ENCODE assay signal across 13 cellular contexts in genomic region chr19:10662384-10663251, GRCh38. TPM values are rescaled to one million over a fixed set of nuclear protein-coding genes. Genes with fewer than 3 reads are reported as not detected.
A peak's percentile ranks its signal among the peaks of the same experiment; 100 is the strongest.
DNase-seq lines count a peak whose midpoint lies in the region; ATAC-seq and TF ChIP-seq lines count a peak whose summit lies in the region.
"Had no signal": no experiment of that assay in that cellular context is flagged by ENCODE, and none has a peak within 500 bp of the region (broad histone marks: within the 10 kb centered on the region; RNA-seq: fewer than 3 reads in every experiment).

No MANE protein-coding gene starts in this region.

- H2BK12ac ChIP-seq in H9 (ENCODE audit: insufficient read length, low read depth, low read length) = no peak overlapping the region

- H2BK20ac ChIP-seq in H9 (ENCODE audit: low read depth, low read length, poor library complexity, severe bottlenecking) = no peak overlapping the region

- H3K27me3 Mint-ChIP-seq in H9 (ENCODE audit: low read depth) = no peaks in the 10 kb centered on the region
- no peaks in the 10 kb centered on the region for H3K27me3 Mint-ChIP-seq in activated naive CD8-positive, alpha-beta T cell treated with anti-CD3 and anti-CD28 coated beads, Interleukin-2, amount 10 ng/mL, durations not matched to agents 7 days and 5 days

- H3K36me3 ChIP-seq in ascending aorta = peaks cover 0 to 4% of the 10 kb centered on the region in 2 donors

- no peak overlapping the region for H2BK120ac ChIP-seq in H9 (ENCODE audit: low read depth, low read length, poor library complexity, severe bottlenecking)

- H3K9ac ChIP-seq in H9 (ENCODE audit: extremely low read depth, insufficient read length, low read length) = no peak overlapping the region

- no peak overlapping the region for H3K18ac ChIP-seq in H9 (ENCODE audit: insufficient read length, low read depth, low read length)

- no peak overlapping the region for H2BK5ac ChIP-seq in H9 (ENCODE audit: insufficient read length, low read length)

- peaks cover 86% of the 10 kb centered on the region for H3K79me2 ChIP-seq in H9 (ENCODE audit: insufficient read depth, low read length)

- no peak overlapping the region for H3T11ph ChIP-seq in H9 (ENCODE audit: low read length)

- H2AFZ ChIP-seq in H9 (ENCODE audit: low read length) = no peak overlapping the region

- H3K27ac Mint-ChIP-seq in H9 = peak overlapping the region; percentile 15 to 91 (median 76); a peak in 5 of 7 replicates
- peak overlapping the region; percentile 44 for H3K27ac Mint-ChIP-seq in activated naive CD8-positive, alpha-beta T cell treated with anti-CD3 and anti-CD28 coated beads, Interleukin-2, amount 10 ng/mL, durations not matched to agents 7 days and 5 days

- H3K23me2 ChIP-seq in H9 (ENCODE audit: insufficient read length, low read depth, low read length, poor library complexity, severe bottlenecking) = no peaks in the 10 kb centered on the region

- no peak overlapping the region for H3K27ac ChIP-seq in H9 (ENCODE audit: insufficient read length, low read depth, low read length)
- H3K27ac ChIP-seq in ascending aorta = no peak overlapping the region
- H3K27ac ChIP-seq: foreskin keratinocyte had no signal

- intact Hi-C loops in ascending aorta (cut with DNase I) (no loop called here), posterior vena cava (cut with DNase I) (loop anchor here in 1 of 2 donors (5.0 kb wide), 1 partner anchor 765 kb away; no protein-coding TSS in a partner anchor)

- no peak overlapping the region for H4K8ac ChIP-seq in H9 (replicated peaks; ENCODE audit: insufficient read length, low read depth, low read length)

- no peaks in the 10 kb centered on the region for H3K79me1 ChIP-seq in H9 (ENCODE audit: insufficient read depth, low read depth, low read length, poor library complexity, severe bottlenecking)

- peaks cover 30 to 66% (median 56%) of the 10 kb centered on the region in 3 experiments; a peak in 6 of 7 replicates for H3K36me3 Mint-ChIP-seq in H9 (ENCODE audit: insufficient read depth in 1 of 3, low read depth in 3 of 3)
- H3K36me3 Mint-ChIP-seq in activated naive CD8-positive, alpha-beta T cell treated with anti-CD3 and anti-CD28 coated beads, Interleukin-2, amount 10 ng/mL, durations not matched to agents 7 days and 5 days = peaks cover 4% of the 10 kb centered on the region

- no peak overlapping the region for H3K14ac ChIP-seq in H9 (ENCODE audit: insufficient read depth, low read length)

- H3K23ac ChIP-seq in H9 (ENCODE audit: insufficient read length, low read depth, low read length) = no peak overlapping the region

- H4K5ac ChIP-seq in H9 (ENCODE audit: insufficient read length, low read depth, low read length) = no peak overlapping the region

- no peaks in the 10 kb centered on the region for H3K9me3 ChIP-seq in H9 (ENCODE audit: control insufficient read depth, low read depth, low read length)
- no peaks in the 10 kb centered on the region for H3K9me3 ChIP-seq in ascending aorta
- H3K9me3 ChIP-seq: mucosa of descending colon had no signal

- no peak overlapping the region for H3K4me3 ChIP-seq in ascending aorta
- H3K4me3 ChIP-seq: mucosa of descending colon had no signal

- no peaks in the 10 kb centered on the region for H3K27me3 ChIP-seq in H9 (ENCODE audit: insufficient read depth, low read length)
- H3K27me3 ChIP-seq in ascending aorta = no peaks in the 10 kb centered on the region
- H3K27me3 ChIP-seq: foreskin keratinocyte had no signal

- no peak overlapping the region for H3K4ac ChIP-seq in H9 (ENCODE audit: low read depth, low read length)

- peak overlapping the region; percentile 3 for H3K4me2 ChIP-seq in H9 (ENCODE audit: insufficient read depth, insufficient read length, low read length)

- H2BK15ac ChIP-seq in H9 (ENCODE audit: low read depth, low read length) = no peak overlapping the region

- DNase-seq in Ammon's horn (ENCODE audit: low spot score) (peak; percentile 29), H9 (no peak), middle frontal gyrus (ENCODE audit: extremely low spot score, low spot score) (peak; percentile 20), ascending aorta (ENCODE audit: low spot score in 2 of 2) (no peak), posterior vena cava (ENCODE audit: low spot score) (no peak), NCI-H1105 treated with DMSO at 0.1 percent for 48 hours (lab: John Stamatoyannopoulos, UW) (no peak)
- no peak for DNase-seq in activated naive CD8-positive, alpha-beta T cell treated with anti-CD3 and anti-CD28 coated beads, Interleukin-2, amount 10 ng/mL, durations not matched to agents 7 days and 5 days
- DNase-seq: amniotic stem cell, foreskin keratinocyte, mucosa of descending colon, NCI-H1436, SW 1271 had no signal

- ATAC-seq in activated naive CD8-positive, alpha-beta T cell treated with anti-CD3 and anti-CD28 coated beads, Interleukin-2, amount 10 ng/mL, durations not matched to agents 7 days and 5 days (ENCODE audit: low read depth) = no peak
- ATAC-seq in HG03175 (IDR thresholded peaks at IDR 0.05; ENCODE audit: unreplicated experiment) = no peak
- ATAC-seq: foreskin keratinocyte, mucosa of descending colon had no signal

- no peak overlapping the region for H2AK5ac ChIP-seq in H9 (ENCODE audit: insufficient read length, low read length)

- H3K56ac ChIP-seq in H9 (ENCODE audit: insufficient read length, low read depth, low read length) = no peak overlapping the region

- H3K4me1 ChIP-seq in H9 (ENCODE audit: insufficient read depth, low read length) = no peaks in the 10 kb centered on the region
- peaks cover 3 to 12% of the 10 kb centered on the region in 2 donors for H3K4me1 ChIP-seq in ascending aorta

- no peak overlapping the region for H3K4me3 Mint-ChIP-seq in H9
- no peak overlapping the region for H3K4me3 Mint-ChIP-seq in activated naive CD8-positive, alpha-beta T cell treated with anti-CD3 and anti-CD28 coated beads, Interleukin-2, amount 10 ng/mL, durations not matched to agents 7 days and 5 days

- POLR2A ChIA-PET in activated naive CD8-positive, alpha-beta T cell treated with anti-CD3 and anti-CD28 coated beads, Interleukin-2, amount 10 ng/mL, durations not matched to agents 7 days and 5 days (lab: Charles Lee) = interaction anchor here (0.6 to 1.4 kb wide), 3 partner anchors 10 to 801 kb away, joined by 3 to 5 read pairs (median 4); no protein-coding TSS in a partner anchor

- H4K20me1 ChIP-seq in H9 (ENCODE audit: control insufficient read depth, insufficient read depth, insufficient read length) = no peaks in the 10 kb centered on the region

- no CpG with 5 or more reads among the region's 14 CpGs for WGBS in H9 (ENCODE audit: extremely low coverage, insufficient read length, low lambda C conversion rate)

- peaks cover 29 to 36% of the 10 kb centered on the region in 2 experiments for H3K4me1 Mint-ChIP-seq in H9
- peaks cover 26% of the 10 kb centered on the region for H3K4me1 Mint-ChIP-seq in activated naive CD8-positive, alpha-beta T cell treated with anti-CD3 and anti-CD28 coated beads, Interleukin-2, amount 10 ng/mL, durations not matched to agents 7 days and 5 days

- no peak overlapping the region for H4K91ac ChIP-seq in H9 (ENCODE audit: insufficient read length, low read depth, low read length)

- no peaks in the 10 kb centered on the region for H3K9me3 Mint-ChIP-seq in H9
- H3K9me3 Mint-ChIP-seq in activated naive CD8-positive, alpha-beta T cell treated with anti-CD3 and anti-CD28 coated beads, Interleukin-2, amount 10 ng/mL, durations not matched to agents 7 days and 5 days = no peaks in the 10 kb centered on the region

- TF ChIP-seq CTCF in H9 (conservative IDR thresholded peaks at IDR 0.05) (no peak), ascending aorta (IDR thresholded peaks at IDR 0.05) (no peak)

RNA-seq across cellular contexts. Expression of gene ILF3, which starts 8.5 kb away (rescaled TPM):
- total RNA-seq in H9 (2021) (787 and 841 TPM in 2 replicates), ascending aorta (168 TPM), posterior vena cava (100 to 1,000 TPM; 139 to 154 TPM)
- 100 to 1,000 TPM; 344 to 354 TPM for total RNA-seq in activated naive CD8-positive, alpha-beta T cell treated with anti-CD3 and anti-CD28 coated beads, Interleukin-2, amount 10 ng/mL, durations not matched to agents 7 days and 5 days

RNA-seq across cellular contexts. Expression of gene SLC44A2, which starts 37.3 kb away (rescaled TPM):
- 111 and 121 TPM in 2 replicates for total RNA-seq in H9 (2021)
- 100 to 1,000 TPM; 155 to 156 TPM for total RNA-seq in activated naive CD8-positive, alpha-beta T cell treated with anti-CD3 and anti-CD28 coated beads, Interleukin-2, amount 10 ng/mL, durations not matched to agents 7 days and 5 days
- 354 TPM for total RNA-seq in ascending aorta
- 100 to 1,000 TPM in 1 of 2 donors, 10 to 100 TPM in 1; 72.2 to 108 TPM for total RNA-seq in posterior vena cava

RNA-seq across cellular contexts. Expression of gene QTRT1, which starts 38.6 kb away (rescaled TPM):
- total RNA-seq in H9 (2021) (63.1 and 63.6 TPM in 2 replicates), ascending aorta (36.8 TPM), posterior vena cava (10 to 100 TPM; 24.9 to 27.6 TPM)
- 10 to 100 TPM; 35.9 to 37.7 TPM for total RNA-seq in activated naive CD8-positive, alpha-beta T cell treated with anti-CD3 and anti-CD28 coated beads, Interleukin-2, amount 10 ng/mL, durations not matched to agents 7 days and 5 days

RNA-seq across cellular contexts. Expression of gene DNM2, which starts 55.3 kb away (rescaled TPM):
- 136 and 152 TPM in 2 replicates for total RNA-seq in H9 (2021)
- total RNA-seq in activated naive CD8-positive, alpha-beta T cell treated with anti-CD3 and anti-CD28 coated beads, Interleukin-2, amount 10 ng/mL, durations not matched to agents 7 days and 5 days = 100 to 1,000 TPM; 249 to 259 TPM
- total RNA-seq in ascending aorta = 113 TPM
- 100 to 1,000 TPM in 1 of 2 donors, 10 to 100 TPM in 1; 94.9 to 107 TPM for total RNA-seq in posterior vena cava

Comparison
In these comparisons a context has a peak if more than half of its experiments do, and no peak if none do; other contexts are left out.
1. DNase-seq: peak in Ammon's horn (single experiment) and middle frontal gyrus (single experiment); none in H9 (single experiment), activated naive CD8-positive, alpha-beta T cell treated with anti-CD3 and anti-CD28 coated beads, Interleukin-2, amount 10 ng/mL, durations not matched to agents 7 days and 5 days (single experiment), ascending aorta (0 of 2), posterior vena cava (single experiment) and NCI-H1105 treated with DMSO at 0.1 percent for 48 hours (single experiment).